In genomic region chr6:65531545-65531944, GRCh38 we compare ENCODE assay signal across 28 cellular contexts.
"Had no signal": no experiment of that assay in that cellular context is flagged by ENCODE, and none has a peak within 500 bp of the region (broad histone marks: within the 10 kb centered on the region; RNA-seq: fewer than 3 reads in every experiment).

No MANE protein-coding gene starts in this region.

- H3K9me3 ChIP-seq: breast epithelium, colonic mucosa, MG63, Peyer's patch had no signal

- H3K36me3 ChIP-seq: breast epithelium, colonic mucosa, MG63, Peyer's patch, SJSA1 had no signal

- ATAC-seq: activated CD8-positive, alpha-beta memory T cell treated with anti-CD3 and anti-CD28 coated beads, Interleukin-2, amount 10 ng/mL, durations not matched to agents 7 days and 5 days; T-helper 17 cell; WTC11 had no signal

- H3K4me3 ChIP-seq: breast epithelium, colonic mucosa, MG63, Peyer's patch, SJSA1 had no signal

- H3K27ac ChIP-seq: breast epithelium, colonic mucosa, Peyer's patch, RWPE1, SJSA1 had no signal

- DNase-seq: activated CD4-positive, alpha-beta T cell treated with anti-CD3 and anti-CD28 coated beads, Interleukin-2, amount 10 ng/mL, durations not matched to agents 24 days and 14 days; activated CD4-positive, alpha-beta T cell treated with anti-CD3 and anti-CD28 coated beads, Interleukin-2, amount 50 U/mL, for 48 hours; activated CD4-positive, CD25-positive, alpha-beta regulatory T cell treated with anti-CD3 and anti-CD28 coated beads, Interleukin-2, amount 50 U/mL, for 72 hours; activated CD8-positive, alpha-beta memory T cell treated with anti-CD3 and anti-CD28 coated beads, Interleukin-2, amount 10 ng/mL, durations not matched to agents 7 days and 5 days; activated effector memory CD4-positive, alpha-beta T cell treated with Interleukin-2 at 50 U/mL for 16 hours; activated naive CD4-positive, alpha-beta T cell; activated T-cell treated with anti-CD3 and anti-CD28 coated beads, Interleukin-2, amount 50 U/mL, for 24 hours; aorta; caudate nucleus; colonic mucosa; MG63; MV-4-11; NCI-H1092 treated with DMSO at 0.1 percent for 48 hours; NCI-H1417 treated with DMSO at 0.1 percent for 48 hours; NCI-H1694; NCI-H2029; NCI-H345; NCI-H510A; NCI-H774; NK-92 treated with Interleukin-12 subunit alpha and Interleukin-12 subunit beta, amount 100 ng/mL, for 24 hours; Peyer's patch; Right ventricle myocardium superior; T-helper 17 cell; T-helper 9 cell had no signal

- H3K4me1 ChIP-seq: breast epithelium, colonic mucosa, Peyer's patch, SJSA1 had no signal

- H3K27me3 ChIP-seq: breast epithelium, colonic mucosa, MG63, Peyer's patch, SJSA1 had no signal
